Comparison of ENCODE assay signal across 18 cellular contexts in the genomic region with DNA sequence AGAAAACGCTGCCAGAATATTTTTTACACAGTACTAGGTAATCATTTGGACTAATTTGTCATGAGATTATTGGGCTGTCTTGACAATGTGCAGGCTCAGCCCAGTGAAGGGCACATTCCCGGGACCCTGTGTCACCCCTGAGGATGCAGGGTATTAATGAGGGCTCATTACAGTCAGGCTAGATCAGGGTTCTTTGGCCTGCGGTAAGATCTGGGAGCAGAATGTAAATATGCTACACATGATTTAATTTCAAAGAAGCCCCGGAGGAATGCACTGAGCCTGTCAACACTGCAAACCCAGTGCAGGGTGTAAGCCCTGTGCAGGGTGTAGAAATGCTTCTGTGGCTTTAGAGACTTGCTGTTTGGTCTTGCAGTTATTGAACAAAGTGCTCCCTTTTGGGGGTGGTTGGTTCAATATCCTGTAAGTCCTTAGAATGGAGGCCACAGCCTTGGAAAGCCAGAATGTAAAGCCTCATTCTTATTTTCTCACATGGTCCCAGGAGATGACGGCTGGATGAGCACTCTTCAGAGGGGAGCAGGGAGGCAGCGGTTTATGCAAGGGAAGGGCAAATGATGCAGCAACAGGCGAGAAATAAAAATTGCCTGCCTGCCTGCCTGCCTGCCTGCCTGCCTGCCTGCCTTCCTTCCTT.
DNase-seq lines count a peak whose midpoint lies in the region; ATAC-seq, FAIRE-seq and TF ChIP-seq lines count a peak whose summit lies in the region.
"Had no signal": no experiment of that assay in that cellular context is flagged by ENCODE, and none has a peak within 500 bp of the region (broad histone marks: within the 10 kb centered on the region; RNA-seq: fewer than 3 reads in every experiment).

No MANE protein-coding gene starts in this region.

- peaks cover 9% of the 10 kb centered on the region for H3K27me3 Mint-ChIP-seq in CD4-positive, alpha-beta T cell
- H3K27me3 Mint-ChIP-seq: activated CD4-positive, alpha-beta T cell treated with anti-CD3 and anti-CD28 coated beads for 36 hours had no signal

- intact Hi-C loops in CD4-positive, alpha-beta T cell (cut with DNase I, micrococcal nuclease): no loop called here

- CTCF ChIA-PET in CD4-positive, alpha-beta T cell (lab: Charles Lee): no interaction called here

- H3K4me1 Mint-ChIP-seq in CD4-positive, alpha-beta T cell (ENCODE audit: low read depth): no peaks in the 10 kb centered on the region

- H3K27me3 ChIP-seq in CD4-positive, alpha-beta T cell (ENCODE audit: control insufficient read depth, insufficient read depth, low read length): no peaks in the 10 kb centered on the region
- H3K27me3 ChIP-seq: right lobe of liver, testis had no signal

- H3K27ac ChIP-seq in CD4-positive, alpha-beta T cell (ENCODE audit: low read depth, low read length): no peak overlapping the region
- H3K27ac ChIP-seq: right lobe of liver, testis had no signal

- H3K27ac Mint-ChIP-seq in CD4-positive, alpha-beta T cell: no peak overlapping the region
- H3K27ac Mint-ChIP-seq: activated CD4-positive, alpha-beta T cell treated with anti-CD3 and anti-CD28 coated beads for 36 hours; activated naive CD4-positive, alpha-beta T cell treated with anti-CD3 and anti-CD28 coated beads for 36 hours; effector memory CD8-positive, alpha-beta T cell; T-helper 2 cell treated with Interferon-gamma antibody and Interleukin-4, amounts not matched to agents 5 μg/mL and 100 μg/mL, for 36 hours had no signal

- no peak for ATAC-seq in CD4-positive, alpha-beta T cell (ENCODE audit: poor library complexity)
- no peak for ATAC-seq in GM21528 (IDR thresholded peaks at IDR 0.05; ENCODE audit: low FRiP score, unreplicated experiment)
- ATAC-seq: activated CD4-positive, alpha-beta T cell treated with anti-CD3 and anti-CD28 coated beads for 36 hours; effector memory CD8-positive, alpha-beta T cell had no signal

- no peak for TF ChIP-seq CTCF in CD4-positive, alpha-beta T cell (IDR thresholded peaks at IDR 0.05)

- no peaks in the 10 kb centered on the region for H3K36me3 Mint-ChIP-seq in CD4-positive, alpha-beta T cell (ENCODE audit: low read depth)
- H3K36me3 Mint-ChIP-seq: CD14-positive monocyte had no signal

- no peaks in the 10 kb centered on the region for H3K9me3 Mint-ChIP-seq in CD4-positive, alpha-beta T cell
- H3K9me3 Mint-ChIP-seq: activated naive CD4-positive, alpha-beta T cell treated with anti-CD3 and anti-CD28 coated beads for 36 hours; effector memory CD8-positive, alpha-beta T cell; T-helper 2 cell treated with Interferon-gamma antibody and Interleukin-4, amounts not matched to agents 5 μg/mL and 100 μg/mL, for 36 hours had no signal

- no peak for TF ChIP-seq POLR2A in GM12891 (IDR thresholded peaks at IDR 0.05; ENCODE audit: low read depth, low read length)

- H3K4me3 Mint-ChIP-seq in CD4-positive, alpha-beta T cell: no peak overlapping the region
- H3K4me3 Mint-ChIP-seq: activated CD4-positive, alpha-beta T cell treated with anti-CD3 and anti-CD28 coated beads for 36 hours; activated naive CD4-positive, alpha-beta T cell treated with anti-CD3 and anti-CD28 coated beads for 36 hours; CD14-positive monocyte; effector memory CD8-positive, alpha-beta T cell; T-helper 2 cell treated with Interferon-gamma antibody and Interleukin-4, amounts not matched to agents 5 μg/mL and 100 μg/mL, for 36 hours had no signal

- FAIRE-seq in GM12891 (lab: Jason Lieb, UNC): no peak
- FAIRE-seq: H1 had no signal

- POLR2A ChIA-PET in CD4-positive, alpha-beta T cell (lab: Charles Lee): no interaction called here

- DNase-seq in EL (peak; percentile 48), SK-N-DZ (ENCODE audit: low spot score) (peak; percentile 35), fibroblast of peridontal ligament (ENCODE audit: extremely low read depth) (peak; percentile 47), renal cortical epithelial cell (ENCODE audit: low read depth) (peak; percentile 39), GM12891 (ENCODE audit: insufficient read length, low spot score) (no peak)
- DNase-seq in CD4-positive, alpha-beta T cell: no peak
- DNase-seq: activated CD4-positive, alpha-beta T cell treated with anti-CD3 and anti-CD28 coated beads for 36 hours; activated naive CD4-positive, alpha-beta T cell treated with anti-CD3 and anti-CD28 coated beads for 36 hours; effector memory CD8-positive, alpha-beta T cell; foreskin melanocyte; NCI-H2029; NCI-H774; right lobe of liver; testis had no signal

- no peaks in the 10 kb centered on the region for H3K9me3 ChIP-seq in CD4-positive, alpha-beta T cell (ENCODE audit: control insufficient read depth, low read length)
- H3K9me3 ChIP-seq: right lobe of liver, testis had no signal

TF ChIP-seq in GM12891, 5 proteins besides CTCF, POLR2A, EP300 and RAD21:
- TF ChIP-seq POLR2AphosphoS5 (IDR thresholded peaks at IDR 0.05; ENCODE audit: low read depth, low read length) (no peak), POU2F2 (IDR thresholded peaks at IDR 0.05; ENCODE audit: low read depth, low read length) (no peak), SPI1 (IDR thresholded peaks at IDR 0.05; ENCODE audit: low read depth, low read length) (no peak), TAF1 (IDR thresholded peaks at IDR 0.05; ENCODE audit: low read depth, low read length) (no peak), PAX5 (IDR thresholded peaks at IDR 0.05; ENCODE audit: insufficient read depth, low read length, severe bottlenecking) (no peak)
TF ChIP-seq in GM12891: peak in this region for 0.

Comparison
In these comparisons a context has a peak if more than half of its experiments do, and no peak if none do; other contexts are left out.
1. DNase-seq: peak in EL (single experiment), SK-N-DZ (single experiment), fibroblast of peridontal ligament (single experiment) and renal cortical epithelial cell (single experiment); none in CD4-positive, alpha-beta T cell (0 of 10) and GM12891 (single experiment).